ENCODE assay signal across 9 cellular contexts in genomic region chr5:82164957-82165698, GRCh38.
DNase-seq lines count a peak whose midpoint lies in the region; ATAC-seq and TF ChIP-seq lines count a peak whose summit lies in the region.
"Had no signal": no experiment of that assay in that cellular context is flagged by ENCODE, and none has a peak within 500 bp of the region (broad histone marks: within the 10 kb centered on the region; RNA-seq: fewer than 3 reads in every experiment).

No MANE protein-coding gene starts in this region.

- TF ChIP-seq CTCF in fibroblast of mammary gland (conservative IDR thresholded peaks at IDR 0.05; ENCODE audit: control insufficient read depth, insufficient read depth, low read depth, low read length): no peak
- no peak for TF ChIP-seq CTCF in ovary (IDR thresholded peaks at IDR 0.05)

- H3K4me3 ChIP-seq in fibroblast of mammary gland (ENCODE audit: control insufficient read depth, low read depth, low read length): no peak overlapping the region
- H3K4me3 ChIP-seq in ovary: no peak overlapping the region
- H3K4me3 ChIP-seq: thoracic aorta had no signal

- no peak overlapping the region for H3K27ac ChIP-seq in ovary

- no peak for ATAC-seq in HG03097 (IDR thresholded peaks at IDR 0.05; ENCODE audit: low FRiP score, unreplicated experiment)

- WGBS in ovary, 3 donors: 61 to 73% (median 68%) methylated on average over 3 of the region's 3 CpGs

- no peaks in the 10 kb centered on the region for H3K27me3 ChIP-seq in ovary

- H3K4me1 ChIP-seq in ovary (ENCODE audit: insufficient read depth): peaks cover 4% of the 10 kb centered on the region

- TF ChIP-seq POLR2A in ovary (IDR thresholded peaks at IDR 0.05): no peak

- no peaks in the 10 kb centered on the region for H3K9me3 ChIP-seq in ovary
- H3K9me3 ChIP-seq: thoracic aorta had no signal

- no peaks in the 10 kb centered on the region for H3K36me3 ChIP-seq in ovary
- H3K36me3 ChIP-seq: thoracic aorta had no signal

- DNase-seq in DMS53 (lab: John Stamatoyannopoulos, UW): peak; percentile 63
- DNase-seq in NCI-H82 treated with DMSO at 0.1 percent for 48 hours (lab: John Stamatoyannopoulos, UW; ENCODE audit: unreplicated experiment): peak; percentile 74
- DNase-seq in fibroblast of mammary gland (ENCODE audit: low read depth): peak; percentile 82
- peak; percentile 16 to 41 (median 29) for DNase-seq in ovary
- no peak for DNase-seq in islet precursor cell
- DNase-seq in SW480 (ENCODE audit: low spot score): no peak
- no peak for DNase-seq in stimulated activated CD4-positive, alpha-beta T cell treated with anti-CD3 and anti-CD28 coated beads, Interleukin-4, amount 100 ng/mL, for 4 hours

- intact Hi-C loops in ovary (cut with DNase I): loop anchor here in 3 of 4 donors (5.0 to 10.0 kb wide), 5 partner anchors 310 to 740 kb away; partner anchors contain the start of gene SSBP2 (in 2 of the 3)

- no peak for TF ChIP-seq EP300 in ovary (IDR thresholded peaks at IDR 0.05)

Comparison
In these comparisons a context has a peak if more than half of its experiments do, and no peak if none do; other contexts are left out.
1. DNase-seq: peak in DMS53 (single experiment), NCI-H82 treated with DMSO at 0.1 percent for 48 hours (single experiment), fibroblast of mammary gland (single experiment) and ovary (5 of 5); none in islet precursor cell (single experiment), SW480 (single experiment) and stimulated activated CD4-positive, alpha-beta T cell treated with anti-CD3 and anti-CD28 coated beads, Interleukin-4, amount 100 ng/mL, for 4 hours (0 of 2).